In the genomic region with DNA sequence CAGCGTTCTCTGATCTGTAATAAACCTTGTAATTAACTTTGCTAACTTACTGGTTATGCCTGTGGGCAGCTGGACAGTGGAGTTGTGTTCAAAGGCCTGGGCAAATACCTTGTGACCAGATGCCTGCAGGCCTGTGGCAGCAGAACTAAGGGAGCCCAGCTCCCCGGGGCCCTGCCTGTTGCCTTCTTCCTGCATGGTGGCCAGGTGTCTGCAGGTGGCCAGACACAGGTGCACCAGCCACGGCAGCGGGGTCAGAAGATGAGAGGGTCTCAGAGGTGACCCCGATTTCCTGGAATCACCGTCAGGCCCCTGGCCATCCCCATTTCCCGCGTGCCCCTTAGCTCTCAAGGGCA, we compare ENCODE assay signal across 11 cellular contexts.
DNase-seq lines count a peak whose midpoint lies in the region; ATAC-seq and TF ChIP-seq lines count a peak whose summit lies in the region.
"Had no signal": no experiment of that assay in that cellular context is flagged by ENCODE, and none has a peak within 500 bp of the region (broad histone marks: within the 10 kb centered on the region; RNA-seq: fewer than 3 reads in every experiment).

No MANE protein-coding gene starts in this region.

- H4K20me1 ChIP-seq in IMR-90 (ENCODE audit: insufficient read depth, low read length) = no peaks in the 10 kb centered on the region

- no peak for ATAC-seq in IMR-90 (ENCODE audit: low read depth)
- no peak for ATAC-seq in effector memory CD8-positive, alpha-beta T cell (replicated peaks)
- no peak for ATAC-seq in naive thymus-derived CD8-positive, alpha-beta T cell
- no peak for ATAC-seq in activated CD4-positive, CD25-positive, alpha-beta regulatory T cell treated with anti-CD3 and anti-CD28 coated beads, Interleukin-2, amount 50 U/mL, for 24 hours
- ATAC-seq in HG02885 (IDR thresholded peaks at IDR 0.05; ENCODE audit: poor library complexity, unreplicated experiment) = no peak
- ATAC-seq: activated CD4-positive, alpha-beta T cell treated with anti-CD3 and anti-CD28 coated beads for 36 hours had no signal

- peak overlapping the region; percentile 24 to 29 for H3K4me3 Mint-ChIP-seq in effector memory CD8-positive, alpha-beta T cell
- peak overlapping the region in 7 of 10 donors; percentile 18 to 75 (median 58) for H3K4me3 Mint-ChIP-seq in naive thymus-derived CD8-positive, alpha-beta T cell
- H3K4me3 Mint-ChIP-seq: activated CD4-positive, alpha-beta T cell treated with anti-CD3 and anti-CD28 coated beads for 36 hours had no signal

- no peak overlapping the region for H3K9ac ChIP-seq in IMR-90 (ENCODE audit: low read depth, low read length)

- H3K56ac ChIP-seq in IMR-90 (ENCODE audit: extremely low read depth, insufficient read depth, low read length) = no peak overlapping the region

- no peak overlapping the region for H4K91ac ChIP-seq in IMR-90 (ENCODE audit: insufficient read depth, low read depth, low read length)

- POLR2A ChIA-PET in AG04449 (lab: Yijun Ruan, JAX) = no interaction called here
- POLR2A ChIA-PET in IMR-90 (lab: Charles Lee; ENCODE audit: unreplicated experiment) = no interaction called here
- POLR2A ChIA-PET in naive thymus-derived CD8-positive, alpha-beta T cell (lab: Charles Lee) = no interaction called here

- H2BK120ac ChIP-seq in IMR-90 (ENCODE audit: low read depth, low read length) = no peak overlapping the region

- no peaks in the 10 kb centered on the region; the same call in 1 of the 2 replicates for H3K4me1 ChIP-seq in IMR-90 (ENCODE audit: control insufficient read depth, insufficient read depth, low read length)
- H3K4me1 ChIP-seq: HAP-1 had no signal

- in situ Hi-C loops in IMR-90 (cut with MboI; ENCODE audit: low sequenced_read_pairs) = no loop called here

- peaks cover 0 to 5% of the 10 kb centered on the region in 2 donors for H3K4me1 Mint-ChIP-seq in effector memory CD8-positive, alpha-beta T cell (ENCODE audit: low read depth in 2 of 2)
- peaks cover 5 to 12% (median 10%) of the 10 kb centered on the region in 4 donors for H3K4me1 Mint-ChIP-seq in naive thymus-derived CD8-positive, alpha-beta T cell

- no peaks in the 10 kb centered on the region for H3K79me1 ChIP-seq in IMR-90 (ENCODE audit: low read depth in 1 of 2, low read length in 2 of 2)

- H3K36me3 Mint-ChIP-seq in effector memory CD8-positive, alpha-beta T cell (ENCODE audit: insufficient read depth) = no peaks in the 10 kb centered on the region
- no peaks in the 10 kb centered on the region for H3K36me3 Mint-ChIP-seq in naive thymus-derived CD8-positive, alpha-beta T cell

- H3K9me3 ChIP-seq in IMR-90 (ENCODE audit: control insufficient read depth, insufficient read depth, low read length) = no peaks in the 10 kb centered on the region
- H3K9me3 ChIP-seq: HAP-1 had no signal

- TF ChIP-seq CTCF in AG04449 (IDR thresholded peaks at IDR 0.05; ENCODE audit: insufficient read depth, low read length, missing control alignments) (no peak), IMR-90 (conservative IDR thresholded peaks at IDR 0.05; ENCODE audit: low read depth, low read length) (no peak)

- H3K4ac ChIP-seq in IMR-90 (ENCODE audit: low read depth, low read length) = no peak overlapping the region

- WGBS in IMR-90 (ENCODE audit: extremely low coverage in 2 of 2, insufficient read length in 1 of 2), 2 experiments = 26% methylated on average over 5 of the region's 8 CpGs; no CpG with 5 or more reads in 1 of the 2 experiments

- no peak overlapping the region for H2BK15ac ChIP-seq in IMR-90 (ENCODE audit: low read depth, low read length)

- H3K27me3 Mint-ChIP-seq in effector memory CD8-positive, alpha-beta T cell = peaks cover 54 to 81% of the 10 kb centered on the region in 2 donors
- H3K27me3 Mint-ChIP-seq in naive thymus-derived CD8-positive, alpha-beta T cell = peaks cover 24 to 67% (median 48%) of the 10 kb centered on the region in 5 donors

- CTCF ChIA-PET in AG04449 (lab: Yijun Ruan, JAX) = interaction anchor here (0.8 to 1.3 kb wide), 3 partner anchors 18 to 69 kb away, joined by 3 read pairs; no protein-coding TSS in a partner anchor
- CTCF ChIA-PET in IMR-90 (lab: Yijun Ruan, JAX) = no interaction called here

- peak overlapping the region; percentile 83 for H3K4me2 ChIP-seq in IMR-90 (ENCODE audit: low read depth, low read length)

- intact Hi-C loops in IMR-90 (cut with micrococcal nuclease) = no loop called here

- H3K23ac ChIP-seq in IMR-90 (ENCODE audit: low read depth, low read length) = no peak overlapping the region

- dilution Hi-C loops in IMR-90 (cut with HindIII; ENCODE audit: low sequenced_read_pairs, unreplicated experiment) = no loop called here

- no peak overlapping the region for H2AK9ac ChIP-seq in IMR-90 (replicated peaks; ENCODE audit: low read depth, low read length, poor library complexity)

- H4K5ac ChIP-seq in IMR-90 (ENCODE audit: low read depth, low read length) = no peak overlapping the region

- TF ChIP-seq RAD21 in IMR-90 (IDR thresholded peaks at IDR 0.05; ENCODE audit: low read length) = no peak

- H3K36me3 ChIP-seq in IMR-90 (ENCODE audit: control insufficient read depth, insufficient read depth, low read length) = no peaks in the 10 kb centered on the region
- H3K36me3 ChIP-seq: HAP-1 had no signal

- no peak overlapping the region for H2AK5ac ChIP-seq in IMR-90 (ENCODE audit: low read depth, low read length)

- no peak overlapping the region for H3K18ac ChIP-seq in IMR-90 (ENCODE audit: low read depth, low read length)

- H2BK5ac ChIP-seq in IMR-90 (ENCODE audit: low read depth, low read length, poor library complexity, severe bottlenecking) = no peak overlapping the region

- H3K9me1 ChIP-seq in IMR-90 (ENCODE audit: insufficient read depth, low read length) = no peaks in the 10 kb centered on the region; the same call in 1 of the 2 replicates

- no peak overlapping the region for H4K8ac ChIP-seq in IMR-90 (ENCODE audit: low read depth in 2 of 2, low read length in 2 of 2)

- peak overlapping the region; percentile 74 for H2AFZ ChIP-seq in IMR-90 (replicated peaks; ENCODE audit: low read length, poor library complexity)

- BruUV-seq in IMR-90 (replicated peaks; lab: Mats Ljungman, UMichigan) = no TSS peak

- H3K4me3 ChIP-seq in AG04449 (ENCODE audit: low read depth, low read length) (peak overlapping the region; percentile 43), IMR-90 (ENCODE audit: insufficient read depth, low read depth, low read length) (peak overlapping the region; percentile 62)
- H3K4me3 ChIP-seq: HAP-1 had no signal

- TF ChIP-seq POLR2A in IMR-90 (IDR thresholded peaks at IDR 0.05; ENCODE audit: low read depth, low read length) = no peak

- H3K27ac ChIP-seq in IMR-90 (ENCODE audit: insufficient read depth, low read length) = no peak overlapping the region

- H3K9me3 Mint-ChIP-seq in effector memory CD8-positive, alpha-beta T cell = no peaks in the 10 kb centered on the region
- no peaks in the 10 kb centered on the region for H3K9me3 Mint-ChIP-seq in naive thymus-derived CD8-positive, alpha-beta T cell

- no peak overlapping the region for H3K14ac ChIP-seq in IMR-90 (replicated peaks; ENCODE audit: low read depth, low read length)

- H3K27me3 ChIP-seq in IMR-90 (ENCODE audit: control insufficient read depth, insufficient read depth, low read length) = peaks cover 49% of the 10 kb centered on the region

- H2BK20ac ChIP-seq in IMR-90 (ENCODE audit: low read depth, low read length) = no peak overlapping the region

- DNase-seq in AG04449 (ENCODE audit: low read depth, low spot score) (no peak), IMR-90 (no peak), NK-92 (lab: John Stamatoyannopoulos, UW; ENCODE audit: unreplicated experiment) (no peak), NAMALWA (ENCODE audit: low spot score) (no peak)
- no peak for DNase-seq in effector memory CD8-positive, alpha-beta T cell
- no peak for DNase-seq in naive thymus-derived CD8-positive, alpha-beta T cell
- DNase-seq: DMS153 had no signal

- no peak overlapping the region for H3K27ac Mint-ChIP-seq in effector memory CD8-positive, alpha-beta T cell
- no peak overlapping the region for H3K27ac Mint-ChIP-seq in naive thymus-derived CD8-positive, alpha-beta T cell
- H3K27ac Mint-ChIP-seq: activated CD4-positive, alpha-beta T cell treated with anti-CD3 and anti-CD28 coated beads for 36 hours had no signal

TF ChIP-seq in IMR-90, 13 proteins besides CTCF, POLR2A, EP300 and RAD21:
- TF ChIP-seq, protein P1, sequence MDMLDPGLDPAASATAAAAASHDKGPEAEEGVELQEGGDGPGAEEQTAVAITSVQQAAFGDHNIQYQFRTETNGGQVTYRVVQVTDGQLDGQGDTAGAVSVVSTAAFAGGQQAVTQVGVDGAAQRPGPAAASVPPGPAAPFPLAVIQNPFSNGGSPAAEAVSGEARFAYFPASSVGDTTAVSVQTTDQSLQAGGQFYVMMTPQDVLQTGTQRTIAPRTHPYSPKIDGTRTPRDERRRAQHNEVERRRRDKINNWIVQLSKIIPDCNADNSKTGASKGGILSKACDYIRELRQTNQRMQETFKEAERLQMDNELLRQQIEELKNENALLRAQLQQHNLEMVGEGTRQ (IDR thresholded peaks at IDR 0.05; ENCODE audit: low read depth, low read length) = no peak
- TF ChIP-seq BHLHE40 (IDR thresholded peaks at IDR 0.05; ENCODE audit: low read depth, low read length) (no peak), NFE2L2 (IDR thresholded peaks at IDR 0.05; ENCODE audit: low read depth, low read length) (no peak), SMC3 (IDR thresholded peaks at IDR 0.05; ENCODE audit: low read depth, low read length) (no peak), CHD1 (IDR thresholded peaks at IDR 0.05; ENCODE audit: low read depth, low read length) (no peak), MAZ (IDR thresholded peaks at IDR 0.05; ENCODE audit: borderline replicate concordance, low read depth, low read length) (no peak), MAFK (IDR thresholded peaks at IDR 0.05; ENCODE audit: low read depth, low read length) (no peak), FOS (IDR thresholded peaks at IDR 0.05; ENCODE audit: low read depth, low read length) (no peak)
- TF ChIP-seq, protein P2, sequence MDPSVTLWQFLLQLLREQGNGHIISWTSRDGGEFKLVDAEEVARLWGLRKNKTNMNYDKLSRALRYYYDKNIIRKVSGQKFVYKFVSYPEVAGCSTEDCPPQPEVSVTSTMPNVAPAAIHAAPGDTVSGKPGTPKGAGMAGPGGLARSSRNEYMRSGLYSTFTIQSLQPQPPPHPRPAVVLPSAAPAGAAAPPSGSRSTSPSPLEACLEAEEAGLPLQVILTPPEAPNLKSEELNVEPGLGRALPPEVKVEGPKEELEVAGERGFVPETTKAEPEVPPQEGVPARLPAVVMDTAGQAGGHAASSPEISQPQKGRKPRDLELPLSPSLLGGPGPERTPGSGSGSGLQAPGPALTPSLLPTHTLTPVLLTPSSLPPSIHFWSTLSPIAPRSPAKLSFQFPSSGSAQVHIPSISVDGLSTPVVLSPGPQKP (IDR thresholded peaks at IDR 0.05; ENCODE audit: borderline replicate concordance, low read depth, low read length) = no peak
